Comparison of ENCODE assay signal across 9 cellular contexts in genomic region chr7:73822319-73823173, GRCh38. TPM values are rescaled to one million over a fixed set of nuclear protein-coding genes. Genes with fewer than 3 reads are reported as not detected.
DNase-seq lines count a peak whose midpoint lies in the region; ATAC-seq, FAIRE-seq and TF ChIP-seq lines count a peak whose summit lies in the region.
"Had no signal": no experiment of that assay in that cellular context is flagged by ENCODE, and none has a peak within 500 bp of the region (broad histone marks: within the 10 kb centered on the region; RNA-seq: fewer than 3 reads in every experiment).

No MANE protein-coding gene starts in this region.

- no peaks in the 10 kb centered on the region for H3K36me3 ChIP-seq in small intestine (ENCODE audit: control insufficient read depth in 2 of 2, insufficient read depth in 2 of 2, low read length in 2 of 2)

- CTCF ChIA-PET in RWPE1 (lab: Yijun Ruan, JAX): interaction anchor here (0.7 kb wide), 1 partner anchor 24 kb away, joined by 3 read pairs; no protein-coding TSS in a partner anchor

- H3K18ac ChIP-seq in H9 (ENCODE audit: insufficient read length, low read depth, low read length): peak overlapping the region; percentile 30

- no peak overlapping the region for H3T11ph ChIP-seq in H9 (ENCODE audit: low read length)

- no peak overlapping the region for H2BK20ac ChIP-seq in H9 (ENCODE audit: low read depth, low read length, poor library complexity, severe bottlenecking)

- H2BK120ac ChIP-seq in H9 (ENCODE audit: low read depth, low read length, poor library complexity, severe bottlenecking): no peak overlapping the region

- H3K4me3 ChIP-seq in fibroblast of mammary gland (ENCODE audit: control insufficient read depth, low read depth, low read length) (no peak overlapping the region), small intestine (ENCODE audit: low read depth in 1 of 2, low read length in 2 of 2) (no peak overlapping the region)

- no peaks in the 10 kb centered on the region for H3K23me2 ChIP-seq in H9 (ENCODE audit: insufficient read length, low read depth, low read length, poor library complexity, severe bottlenecking)

- no peak overlapping the region for H2BK5ac ChIP-seq in H9 (ENCODE audit: insufficient read length, low read length)

- no peaks in the 10 kb centered on the region for H3K79me2 ChIP-seq in H9 (ENCODE audit: insufficient read depth, low read length)

- H4K91ac ChIP-seq in H9 (ENCODE audit: insufficient read length, low read depth, low read length): no peak overlapping the region

- H3K9ac ChIP-seq in H9 (ENCODE audit: extremely low read depth, insufficient read length, low read length): no peak overlapping the region

- POLR2A ChIA-PET in RWPE1 (lab: Yijun Ruan, JAX; ENCODE audit: low non-redundant PET): interaction anchor here (0.6 to 1.1 kb wide), 5 partner anchors 9 to 786 kb away, joined by 3 to 4 read pairs (median 4); partner anchors contain the start of gene METTL27

- DNase-seq in H9: no peak
- peak; percentile 96 for DNase-seq in RWPE1 (ENCODE audit: low spot score)
- peak; percentile 100 for DNase-seq in fibroblast of mammary gland (ENCODE audit: low read depth)
- DNase-seq in small intestine: peak; percentile 99
- DNase-seq in T-helper 2 cell treated with Interferon-gamma antibody and Interleukin-4, amounts not matched to agents 5 μg/mL and 100 μg/mL, for 36 hours (ENCODE audit: low spot score): no peak

- no peaks in the 10 kb centered on the region for H3K9me3 ChIP-seq in H9 (ENCODE audit: control insufficient read depth, low read depth, low read length)
- no peaks in the 10 kb centered on the region for H3K9me3 ChIP-seq in small intestine (ENCODE audit: control insufficient read depth, low read depth)

- no peak overlapping the region for H3K23ac ChIP-seq in H9 (ENCODE audit: insufficient read length, low read depth, low read length)

- H3K27me3 ChIP-seq in H9 (ENCODE audit: insufficient read depth, low read length) (no peaks in the 10 kb centered on the region), small intestine (ENCODE audit: control insufficient read depth in 2 of 2, insufficient read depth in 2 of 2, low read length in 2 of 2) (no peaks in the 10 kb centered on the region)

- no peak overlapping the region for H4K5ac ChIP-seq in H9 (ENCODE audit: insufficient read length, low read depth, low read length)

- no peak for FAIRE-seq in small intestine (lab: Jason Lieb, UNC)
- FAIRE-seq: colon had no signal

- no peak overlapping the region for H3K4me2 ChIP-seq in H9 (ENCODE audit: insufficient read depth, insufficient read length, low read length)

- H2BK15ac ChIP-seq in H9 (ENCODE audit: low read depth, low read length): no peak overlapping the region

- H3K27me3 Mint-ChIP-seq in H9 (ENCODE audit: low read depth): peaks cover 28% of the 10 kb centered on the region
- peaks cover 15% of the 10 kb centered on the region for H3K27me3 Mint-ChIP-seq in T-helper 2 cell treated with Interferon-gamma antibody and Interleukin-4, amounts not matched to agents 5 μg/mL and 100 μg/mL, for 36 hours (ENCODE audit: low read depth)

- H3K4me1 Mint-ChIP-seq in H9: peaks cover 25 to 31% of the 10 kb centered on the region in 2 experiments
- H3K4me1 Mint-ChIP-seq in T-helper 2 cell treated with Interferon-gamma antibody and Interleukin-4, amounts not matched to agents 5 μg/mL and 100 μg/mL, for 36 hours (ENCODE audit: low read depth): peaks cover 10% of the 10 kb centered on the region

- H3K56ac ChIP-seq in H9 (ENCODE audit: insufficient read length, low read depth, low read length): no peak overlapping the region

- H3K27ac Mint-ChIP-seq in H9: no peak overlapping the region; a peak in 1 of 7 replicates
- H3K27ac Mint-ChIP-seq in T-helper 2 cell treated with Interferon-gamma antibody and Interleukin-4, amounts not matched to agents 5 μg/mL and 100 μg/mL, for 36 hours: no peak overlapping the region

- no peaks in the 10 kb centered on the region; a peak in 1 of 7 replicates for H3K36me3 Mint-ChIP-seq in H9 (ENCODE audit: insufficient read depth in 1 of 3, low read depth in 3 of 3)
- no peaks in the 10 kb centered on the region for H3K36me3 Mint-ChIP-seq in T-helper 2 cell treated with Interferon-gamma antibody and Interleukin-4, amounts not matched to agents 5 μg/mL and 100 μg/mL, for 36 hours (ENCODE audit: low read depth)

- TF ChIP-seq CTCF in H9 (conservative IDR thresholded peaks at IDR 0.05) (no peak), RWPE1 (conservative IDR thresholded peaks at IDR 0.05; ENCODE audit: low read depth) (no peak), fibroblast of mammary gland (conservative IDR thresholded peaks at IDR 0.05; ENCODE audit: control insufficient read depth, insufficient read depth, low read depth, low read length) (no peak)

- ATAC-seq in HG03159 (IDR thresholded peaks at IDR 0.05; ENCODE audit: unreplicated experiment) (no peak), HG02885 (IDR thresholded peaks at IDR 0.05; ENCODE audit: poor library complexity, unreplicated experiment) (no peak), GM21576 (IDR thresholded peaks at IDR 0.05; ENCODE audit: unreplicated experiment) (no peak)

- no peak overlapping the region for H2BK12ac ChIP-seq in H9 (ENCODE audit: insufficient read length, low read depth, low read length)

- H3K79me1 ChIP-seq in H9 (ENCODE audit: insufficient read depth, low read depth, low read length, poor library complexity, severe bottlenecking): no peaks in the 10 kb centered on the region

- no CpG with 5 or more reads among the region's 15 CpGs for WGBS in H9 (ENCODE audit: extremely low coverage, insufficient read length, low lambda C conversion rate)
- 9 to 43% (median 38%) methylated on average over 15 of the region's 15 CpGs for WGBS in small intestine, 3 donors

- H2AK5ac ChIP-seq in H9 (ENCODE audit: insufficient read length, low read length): no peak overlapping the region

- H3K9me3 Mint-ChIP-seq in H9: no peaks in the 10 kb centered on the region
- no peaks in the 10 kb centered on the region for H3K9me3 Mint-ChIP-seq in T-helper 2 cell treated with Interferon-gamma antibody and Interleukin-4, amounts not matched to agents 5 μg/mL and 100 μg/mL, for 36 hours

- no peak overlapping the region for H2AFZ ChIP-seq in H9 (ENCODE audit: low read length)

- H3K4me1 ChIP-seq in H9 (ENCODE audit: insufficient read depth, low read length) (peaks cover 2% of the 10 kb centered on the region; the same call in 1 of the 2 replicates), small intestine (ENCODE audit: control insufficient read depth in 2 of 2, insufficient read depth in 1 of 2, low read depth in 1 of 2, low read length in 1 of 2) (peaks cover 2 to 4% of the 10 kb centered on the region in 2 donors)

- no peak overlapping the region for H3K4ac ChIP-seq in H9 (ENCODE audit: low read depth, low read length)

- no peak overlapping the region for H3K27ac ChIP-seq in H9 (ENCODE audit: insufficient read length, low read depth, low read length)
- peak overlapping the region; percentile 93 for H3K27ac ChIP-seq in RWPE1
- H3K27ac ChIP-seq in small intestine (ENCODE audit: low read depth in 1 of 2, low read length in 1 of 2): peak overlapping the region; percentile 91 to 94

- no peak overlapping the region; the same call in 1 of the 2 replicates for H3K14ac ChIP-seq in H9 (ENCODE audit: insufficient read depth, low read length)

- no peaks in the 10 kb centered on the region for H4K20me1 ChIP-seq in H9 (ENCODE audit: control insufficient read depth, insufficient read depth, insufficient read length)

- no peak overlapping the region for H4K8ac ChIP-seq in H9 (replicated peaks; ENCODE audit: insufficient read length, low read depth, low read length)

- no peak overlapping the region for H3K4me3 Mint-ChIP-seq in H9
- no peak overlapping the region for H3K4me3 Mint-ChIP-seq in T-helper 2 cell treated with Interferon-gamma antibody and Interleukin-4, amounts not matched to agents 5 μg/mL and 100 μg/mL, for 36 hours

RNA-seq across cellular contexts. Expression of gene CLDN4, which starts 8.2 kb away (rescaled TPM):
- total RNA-seq in H9 (2021): 15.5 and 15.6 TPM in 2 replicates
- 100 to 1,000 TPM; 115 to 226 (median 178) TPM for polyA plus RNA-seq in small intestine

RNA-seq across cellular contexts. Expression of gene METTL27, which starts 19.8 kb away (rescaled TPM):
- total RNA-seq in H9 (2021): 13.5 and 14.9 TPM in 2 replicates
- 1 to 10 TPM in 1 of 3 donors, under 1 TPM in 2; 0.89 to 4.1 (median 0.94) TPM for polyA plus RNA-seq in small intestine

RNA-seq across cellular contexts. Expression of gene TMEM270, which starts 38.4 kb away (rescaled TPM):
- total RNA-seq in H9 (2021): not detected in 2 replicates
- polyA plus RNA-seq in small intestine: under 1 TPM in 1 of 3 donors, not detected in 2; 0.18 TPM

RNA-seq across cellular contexts. Expression of gene CLDN3, which starts 52.5 kb away (rescaled TPM):
- 16.5 and 16.9 TPM in 2 replicates for total RNA-seq in H9 (2021)
- polyA plus RNA-seq in small intestine: 100 to 1,000 TPM; 236 to 394 (median 302) TPM

Comparison
In these comparisons a context has a peak if more than half of its experiments do, and no peak if none do; other contexts are left out.
1. DNase-seq: peak in RWPE1 (single experiment), fibroblast of mammary gland (single experiment) and small intestine (single experiment); none in H9 (single experiment) and T-helper 2 cell treated with Interferon-gamma antibody and Interleukin-4, amounts not matched to agents 5 μg/mL and 100 μg/mL, for 36 hours (single experiment).